ENCODE assay signal across 10 cellular contexts in the genomic region with DNA sequence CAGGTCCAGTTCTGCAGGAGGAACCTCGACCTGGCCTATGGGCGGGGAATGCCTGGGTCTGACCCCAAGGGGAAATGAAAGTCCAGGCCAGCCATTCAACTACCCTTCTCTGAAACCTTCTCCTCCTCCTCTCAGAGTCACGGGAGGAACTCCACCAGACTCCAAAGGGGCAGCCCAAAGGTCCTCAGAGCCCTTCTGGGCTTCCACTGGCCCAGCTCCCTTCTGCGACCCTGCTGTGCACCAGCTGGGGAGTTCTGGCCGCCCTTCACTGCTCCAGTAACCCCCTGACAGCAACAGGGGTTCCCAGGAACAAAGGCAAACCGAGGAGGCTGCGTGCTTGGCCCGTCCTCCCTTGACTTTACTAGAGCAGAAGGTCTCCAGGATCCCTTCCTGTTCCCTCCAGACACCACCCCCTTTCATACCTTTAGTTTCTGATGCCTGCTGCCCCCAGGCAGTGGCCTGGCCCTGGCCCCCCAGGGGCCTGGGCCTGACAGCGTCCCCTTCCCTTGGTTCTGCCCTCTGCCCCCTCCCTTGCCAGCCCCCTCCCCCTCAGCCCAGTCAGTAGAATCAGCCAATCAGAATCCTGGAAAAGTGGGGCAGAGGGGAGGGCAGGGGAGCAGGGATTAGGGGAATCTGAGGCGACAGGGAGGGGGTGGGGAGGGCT. TPM values are rescaled to one million over a fixed set of nuclear protein-coding genes. Genes with fewer than 3 reads are reported as not detected.
A peak's percentile ranks its signal among the peaks of the same experiment; 100 is the strongest.
DNase-seq lines count a peak whose midpoint lies in the region; ATAC-seq and TF ChIP-seq lines count a peak whose summit lies in the region.
"Had no signal": no experiment of that assay in that cellular context is flagged by ENCODE, and none has a peak within 500 bp of the region (broad histone marks: within the 10 kb centered on the region; RNA-seq: fewer than 3 reads in every experiment).

No MANE protein-coding gene starts in this region.

- TF ChIP-seq CTCF in H9 (conservative IDR thresholded peaks at IDR 0.05) (no peak), RWPE1 (conservative IDR thresholded peaks at IDR 0.05; ENCODE audit: low read depth) (no peak), lower lobe of right lung (IDR thresholded peaks at IDR 0.05) (no peak), endothelial cell (IDR thresholded peaks at IDR 0.05; ENCODE audit: unreplicated experiment) (no peak)

- H4K91ac ChIP-seq in H9 (ENCODE audit: insufficient read length, low read depth, low read length): no peak overlapping the region

- CTCF ChIA-PET in RWPE1 (lab: Yijun Ruan, JAX): no interaction called here
- CTCF ChIA-PET in activated CD8-positive, alpha-beta T cell treated with anti-CD3 and anti-CD28 coated beads, Interleukin-2, amount 10 ng/mL, durations not matched to agents 7 days and 5 days (lab: Charles Lee): interaction anchor here (0.9 to 4.2 kb wide), 5 partner anchors 14 to 132 kb away, joined by 3 to 27 read pairs (median 4); partner anchors contain the start of gene COPZ1

- H3K4me1 Mint-ChIP-seq in H9 (peaks cover 61 to 66% of the 10 kb centered on the region in 2 experiments), endothelial cell (ENCODE audit: unreplicated experiment) (peaks cover 34% of the 10 kb centered on the region)
- peaks cover 2% of the 10 kb centered on the region for H3K4me1 Mint-ChIP-seq in activated CD8-positive, alpha-beta T cell treated with anti-CD3 and anti-CD28 coated beads, Interleukin-2, amount 10 ng/mL, durations not matched to agents 7 days and 5 days (ENCODE audit: low read depth)

- H3K9me3 ChIP-seq in H9 (ENCODE audit: control insufficient read depth, low read depth, low read length): no peaks in the 10 kb centered on the region
- H3K9me3 ChIP-seq in lower lobe of right lung: no peaks in the 10 kb centered on the region

- H3K4me3 Mint-ChIP-seq in H9 (peak overlapping the region; percentile 25 to 60; a peak in 4 of 5 replicates), endothelial cell (ENCODE audit: unreplicated experiment) (no peak overlapping the region)
- H3K4me3 Mint-ChIP-seq in activated CD8-positive, alpha-beta T cell treated with anti-CD3 and anti-CD28 coated beads, Interleukin-2, amount 10 ng/mL, durations not matched to agents 7 days and 5 days: no peak overlapping the region
- H3K4me3 Mint-ChIP-seq: activated naive CD8-positive, alpha-beta T cell treated with anti-CD3 and anti-CD28 coated beads, Interleukin-2, amount 10 ng/mL, durations not matched to agents 7 days and 5 days had no signal

- H3K27ac Mint-ChIP-seq in H9 (peak overlapping the region in 1 of 3 experiments; percentile 79; a peak in 2 of 7 replicates), endothelial cell (ENCODE audit: unreplicated experiment) (no peak overlapping the region)
- no peak overlapping the region for H3K27ac Mint-ChIP-seq in activated CD8-positive, alpha-beta T cell treated with anti-CD3 and anti-CD28 coated beads, Interleukin-2, amount 10 ng/mL, durations not matched to agents 7 days and 5 days

- H3K23ac ChIP-seq in H9 (ENCODE audit: insufficient read length, low read depth, low read length): no peak overlapping the region

- peak; percentile 46 to 65 for ATAC-seq in lower lobe of right lung
- no peak for ATAC-seq in activated CD8-positive, alpha-beta T cell treated with anti-CD3 and anti-CD28 coated beads, Interleukin-2, amount 10 ng/mL, durations not matched to agents 7 days and 5 days

- no peak overlapping the region for H2BK5ac ChIP-seq in H9 (ENCODE audit: insufficient read length, low read length)

- no peak overlapping the region for H3K4me3 ChIP-seq in lower lobe of right lung

- H3K27ac ChIP-seq in H9 (ENCODE audit: insufficient read length, low read depth, low read length) (no peak overlapping the region), RWPE1 (peak overlapping the region; percentile 55), lower lobe of right lung (peak overlapping the region; percentile 74)

- H3K36me3 Mint-ChIP-seq in H9 (ENCODE audit: insufficient read depth in 1 of 3, low read depth in 3 of 3) (peaks cover 2 to 22% (median 8%) of the 10 kb centered on the region in 3 experiments; a peak in 6 of 7 replicates), endothelial cell (ENCODE audit: low read depth, unreplicated experiment) (peaks cover 5% of the 10 kb centered on the region)
- no peaks in the 10 kb centered on the region for H3K36me3 Mint-ChIP-seq in activated CD8-positive, alpha-beta T cell treated with anti-CD3 and anti-CD28 coated beads, Interleukin-2, amount 10 ng/mL, durations not matched to agents 7 days and 5 days (ENCODE audit: low read depth)
- H3K36me3 Mint-ChIP-seq: activated naive CD8-positive, alpha-beta T cell treated with anti-CD3 and anti-CD28 coated beads, Interleukin-2, amount 10 ng/mL, durations not matched to agents 7 days and 5 days had no signal

- no peak overlapping the region for H3K14ac ChIP-seq in H9 (ENCODE audit: insufficient read depth, low read length)

- WGBS in H9 (ENCODE audit: extremely low coverage, insufficient read length, low lambda C conversion rate): no CpG with 5 or more reads among the region's 10 CpGs

- intact Hi-C loops in lower lobe of right lung (cut with DNase I): no loop called here

- H3K18ac ChIP-seq in H9 (ENCODE audit: insufficient read length, low read depth, low read length): no peak overlapping the region

- H3K9me3 Mint-ChIP-seq in H9 (no peaks in the 10 kb centered on the region), endothelial cell (ENCODE audit: unreplicated experiment) (no peaks in the 10 kb centered on the region)
- H3K9me3 Mint-ChIP-seq in activated CD8-positive, alpha-beta T cell treated with anti-CD3 and anti-CD28 coated beads, Interleukin-2, amount 10 ng/mL, durations not matched to agents 7 days and 5 days (ENCODE audit: insufficient read depth): no peaks in the 10 kb centered on the region
- H3K9me3 Mint-ChIP-seq: activated naive CD8-positive, alpha-beta T cell treated with anti-CD3 and anti-CD28 coated beads, Interleukin-2, amount 10 ng/mL, durations not matched to agents 7 days and 5 days had no signal

- H2BK15ac ChIP-seq in H9 (ENCODE audit: low read depth, low read length): no peak overlapping the region

- no peaks in the 10 kb centered on the region for H4K20me1 ChIP-seq in H9 (ENCODE audit: control insufficient read depth, insufficient read depth, insufficient read length)

- no peaks in the 10 kb centered on the region; the same call in 1 of the 2 replicates for H3K79me2 ChIP-seq in H9 (ENCODE audit: insufficient read depth, low read length)

- no peaks in the 10 kb centered on the region for H3K79me1 ChIP-seq in H9 (ENCODE audit: insufficient read depth, low read depth, low read length, poor library complexity, severe bottlenecking)

- no peak overlapping the region for H2AFZ ChIP-seq in H9 (ENCODE audit: low read length)

- H3K27me3 Mint-ChIP-seq in H9 (ENCODE audit: low read depth): no peaks in the 10 kb centered on the region
- H3K27me3 Mint-ChIP-seq in activated CD8-positive, alpha-beta T cell treated with anti-CD3 and anti-CD28 coated beads, Interleukin-2, amount 10 ng/mL, durations not matched to agents 7 days and 5 days (ENCODE audit: low read depth): peaks cover 2% of the 10 kb centered on the region
- H3K27me3 Mint-ChIP-seq in endothelial cell (ENCODE audit: unreplicated experiment): peaks cover 13% of the 10 kb centered on the region
- H3K27me3 Mint-ChIP-seq: activated naive CD8-positive, alpha-beta T cell treated with anti-CD3 and anti-CD28 coated beads, Interleukin-2, amount 10 ng/mL, durations not matched to agents 7 days and 5 days had no signal

- no peak overlapping the region for H2BK12ac ChIP-seq in H9 (ENCODE audit: insufficient read length, low read depth, low read length)

- H4K5ac ChIP-seq in H9 (ENCODE audit: insufficient read length, low read depth, low read length): no peak overlapping the region

- no peak overlapping the region for H2BK120ac ChIP-seq in H9 (ENCODE audit: low read depth, low read length, poor library complexity, severe bottlenecking)

- no peak overlapping the region for H3K9ac ChIP-seq in H9 (ENCODE audit: extremely low read depth, insufficient read length, low read length)

- H3K4ac ChIP-seq in H9 (ENCODE audit: low read depth, low read length): no peak overlapping the region

- no peak overlapping the region for H3K56ac ChIP-seq in H9 (ENCODE audit: insufficient read length, low read depth, low read length)

- peaks cover 14% of the 10 kb centered on the region for H3K23me2 ChIP-seq in H9 (ENCODE audit: insufficient read length, low read depth, low read length, poor library complexity, severe bottlenecking)

- H3T11ph ChIP-seq in H9 (ENCODE audit: low read length): no peak overlapping the region

- H2BK20ac ChIP-seq in H9 (ENCODE audit: low read depth, low read length, poor library complexity, severe bottlenecking): no peak overlapping the region

- H3K4me1 ChIP-seq in H9 (ENCODE audit: insufficient read depth, low read length) (peaks cover 31% of the 10 kb centered on the region), lower lobe of right lung (peaks cover 6% of the 10 kb centered on the region)

- H3K4me2 ChIP-seq in H9 (ENCODE audit: insufficient read depth, insufficient read length, low read length): peak overlapping the region; percentile 17

- no peaks in the 10 kb centered on the region for H3K36me3 ChIP-seq in lower lobe of right lung

- no peak overlapping the region for H2AK5ac ChIP-seq in H9 (ENCODE audit: insufficient read length, low read length)

- no peak overlapping the region for H4K8ac ChIP-seq in H9 (replicated peaks; ENCODE audit: insufficient read length, low read depth, low read length)

- POLR2A ChIA-PET in RWPE1 (lab: Yijun Ruan, JAX; ENCODE audit: low non-redundant PET): no interaction called here
- POLR2A ChIA-PET in activated CD8-positive, alpha-beta T cell treated with anti-CD3 and anti-CD28 coated beads, Interleukin-2, amount 10 ng/mL, durations not matched to agents 7 days and 5 days (lab: Charles Lee): interaction anchor here (1.2 kb wide), 1 partner anchor 105 kb away, joined by 5 read pairs; the partner anchor contains the start of gene HNRNPA1

- H3K27me3 ChIP-seq in H9 (ENCODE audit: insufficient read depth, low read length) (no peaks in the 10 kb centered on the region), lower lobe of right lung (ENCODE audit: low read depth) (no peaks in the 10 kb centered on the region)

- DNase-seq in C1 segment of cervical spinal cord (lab: John Stamatoyannopoulos, UW) (peak in 9 of 14 donors; percentile 12 to 72 (median 51)), H9 (peak; percentile 63), RWPE1 (ENCODE audit: low spot score) (no peak), lower lobe of right lung (peak; percentile 67), endothelial cell (ENCODE audit: low spot score) (no peak), mesenteric fat pad (ENCODE audit: low spot score) (no peak)
- no peak for DNase-seq in activated CD4-positive, alpha-beta T cell treated with anti-CD3 and anti-CD28 coated beads, Interleukin-2, amount 50 U/mL, for 4 hours
- DNase-seq in activated CD8-positive, alpha-beta T cell treated with anti-CD3 and anti-CD28 coated beads, Interleukin-2, amount 10 ng/mL, durations not matched to agents 7 days and 5 days: no peak
- DNase-seq: activated naive CD8-positive, alpha-beta T cell treated with anti-CD3 and anti-CD28 coated beads, Interleukin-2, amount 10 ng/mL, durations not matched to agents 7 days and 5 days had no signal

RNA-seq across cellular contexts. Expression of gene ZNF385A, which starts 0.8 kb away (rescaled TPM):
- 5.7 and 6.2 TPM in 2 replicates for total RNA-seq in H9 (2021)
- 28.3 TPM for total RNA-seq in lower lobe of right lung
- total RNA-seq in activated CD8-positive, alpha-beta T cell treated with anti-CD3 and anti-CD28 coated beads, Interleukin-2, amount 10 ng/mL, durations not matched to agents 7 days and 5 days: under 1 TPM; 0.55 to 0.74 TPM
- total RNA-seq in endothelial cell (ENCODE audit: unreplicated experiment): 15.6 TPM
- total RNA-seq in mesenteric fat pad: 31.9 TPM

RNA-seq across cellular contexts. Expression of gene GPR84, which starts 21.1 kb away (rescaled TPM):
- total RNA-seq in H9 (2021) (not detected in 2 replicates), lower lobe of right lung (0.65 TPM), endothelial cell (ENCODE audit: unreplicated experiment) (0.41 TPM), mesenteric fat pad (2.3 TPM)
- under 1 TPM; 0.32 to 0.57 TPM for total RNA-seq in activated CD8-positive, alpha-beta T cell treated with anti-CD3 and anti-CD28 coated beads, Interleukin-2, amount 10 ng/mL, durations not matched to agents 7 days and 5 days
- total RNA-seq: MCF 10A had no signal

RNA-seq across cellular contexts. Expression of gene ITGA5, which starts 33.7 kb away (rescaled TPM):
- total RNA-seq in H9 (2021): 12.2 and 16.2 TPM in 2 replicates
- 97.1 TPM for total RNA-seq in lower lobe of right lung
- 10 to 100 TPM; 65.0 to 69.1 TPM for total RNA-seq in activated CD8-positive, alpha-beta T cell treated with anti-CD3 and anti-CD28 coated beads, Interleukin-2, amount 10 ng/mL, durations not matched to agents 7 days and 5 days
- total RNA-seq in endothelial cell (ENCODE audit: unreplicated experiment): 688 TPM
- total RNA-seq in mesenteric fat pad: 125 TPM

Comparison
In these comparisons a context has a peak if more than half of its experiments do, and no peak if none do; other contexts are left out.
1. DNase-seq: peak in C1 segment of cervical spinal cord (9 of 14), H9 (single experiment) and lower lobe of right lung (single experiment); none in RWPE1 (single experiment), activated CD4-positive, alpha-beta T cell treated with anti-CD3 and anti-CD28 coated beads, Interleukin-2, amount 50 U/mL, for 4 hours (0 of 2), activated CD8-positive, alpha-beta T cell treated with anti-CD3 and anti-CD28 coated beads, Interleukin-2, amount 10 ng/mL, durations not matched to agents 7 days and 5 days (single experiment), endothelial cell (single experiment) and mesenteric fat pad (single experiment).
2. H3K4me3 Mint-ChIP-seq: peak in H9 (2 of 2); none in activated CD8-positive, alpha-beta T cell treated with anti-CD3 and anti-CD28 coated beads, Interleukin-2, amount 10 ng/mL, durations not matched to agents 7 days and 5 days (single experiment) and endothelial cell (single experiment).